Comparison of ENCODE assay signal across 1 cellular context in the genomic region with DNA sequence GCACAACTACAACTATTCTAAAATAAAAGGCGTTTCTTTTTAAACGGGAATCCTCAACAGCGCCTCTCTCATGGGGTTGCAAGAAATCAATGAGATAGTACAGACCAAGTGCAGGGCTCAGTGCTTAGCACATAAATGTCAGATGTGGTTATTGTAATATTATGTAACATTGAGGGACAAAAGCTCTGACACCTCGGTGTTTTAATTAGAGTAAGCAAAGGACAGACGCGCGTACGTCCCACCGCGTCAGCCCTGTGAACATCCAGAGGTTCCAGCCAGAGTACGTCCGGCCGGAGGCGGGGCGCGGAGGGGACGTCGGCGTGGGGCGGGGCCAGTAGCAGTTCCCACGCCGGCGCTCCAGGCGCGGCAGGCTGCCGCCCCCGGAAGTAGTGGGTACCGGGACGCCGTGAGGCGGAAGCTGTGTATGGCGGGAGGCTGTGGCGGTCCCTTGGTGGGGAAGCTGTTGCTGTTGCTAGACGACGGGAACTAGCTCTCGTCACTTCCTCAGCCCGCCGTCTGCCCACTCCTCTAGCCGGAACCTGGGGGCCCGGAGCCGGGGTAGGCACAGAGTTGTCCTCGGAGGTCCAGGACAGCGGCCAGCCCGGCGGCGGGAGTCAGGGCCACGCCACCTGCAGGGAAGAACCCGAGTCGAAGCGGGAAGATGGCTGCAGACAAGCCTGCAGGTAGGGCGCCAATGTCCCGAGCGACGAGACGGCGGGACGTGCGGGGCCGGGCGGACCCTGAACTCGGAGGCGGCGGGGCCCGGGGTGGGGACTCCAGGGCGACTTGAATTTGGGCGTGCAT.
A peak's percentile ranks its signal among the peaks of the same experiment; 100 is the strongest.
TF ChIP-seq lines count a peak whose summit lies in the region.

Gene CNOT10, plus strand, starts transcription at position 389 of the 804 bp plus-strand sequence. Its CDS starts 273 bp downstream, at position 662.

TF ChIP-seq in GM12878, 131 proteins besides CTCF, POLR2A, EP300 and RAD21 (continued from another document and continues in another):
- TF ChIP-seq, protein P1, sequence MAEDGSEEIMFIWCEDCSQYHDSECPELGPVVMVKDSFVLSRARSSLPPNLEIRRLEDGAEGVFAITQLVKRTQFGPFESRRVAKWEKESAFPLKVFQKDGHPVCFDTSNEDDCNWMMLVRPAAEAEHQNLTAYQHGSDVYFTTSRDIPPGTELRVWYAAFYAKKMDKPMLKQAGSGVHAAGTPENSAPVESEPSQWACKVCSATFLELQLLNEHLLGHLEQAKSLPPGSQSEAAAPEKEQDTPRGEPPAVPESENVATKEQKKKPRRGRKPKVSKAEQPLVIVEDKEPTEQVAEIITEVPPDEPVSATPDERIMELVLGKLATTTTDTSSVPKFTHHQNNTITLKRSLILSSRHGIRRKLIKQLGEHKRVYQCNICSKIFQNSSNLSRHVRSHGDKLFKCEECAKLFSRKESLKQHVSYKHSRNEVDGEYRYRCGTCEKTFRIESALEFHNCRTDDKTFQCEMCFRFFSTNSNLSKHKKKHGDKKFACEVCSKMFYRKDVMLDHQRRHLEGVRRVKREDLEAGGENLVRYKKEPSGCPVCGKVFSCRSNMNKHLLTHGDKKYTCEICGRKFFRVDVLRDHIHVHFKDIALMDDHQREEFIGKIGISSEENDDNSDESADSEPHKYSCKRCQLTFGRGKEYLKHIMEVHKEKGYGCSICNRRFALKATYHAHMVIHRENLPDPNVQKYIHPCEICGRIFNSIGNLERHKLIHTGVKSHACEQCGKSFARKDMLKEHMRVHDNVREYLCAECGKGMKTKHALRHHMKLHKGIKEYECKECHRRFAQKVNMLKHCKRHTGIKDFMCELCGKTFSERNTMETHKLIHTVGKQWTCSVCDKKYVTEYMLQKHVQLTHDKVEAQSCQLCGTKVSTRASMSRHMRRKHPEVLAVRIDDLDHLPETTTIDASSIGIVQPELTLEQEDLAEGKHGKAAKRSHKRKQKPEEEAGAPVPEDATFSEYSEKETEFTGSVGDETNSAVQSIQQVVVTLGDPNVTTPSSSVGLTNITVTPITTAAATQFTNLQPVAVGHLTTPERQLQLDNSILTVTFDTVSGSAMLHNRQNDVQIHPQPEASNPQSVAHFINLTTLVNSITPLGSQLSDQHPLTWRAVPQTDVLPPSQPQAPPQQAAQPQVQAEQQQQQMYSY (CRISPR knock-in tag; IDR thresholded peaks at IDR 0.05): no peak
- peak; percentile 97 for TF ChIP-seq JUND (IDR thresholded peaks at IDR 0.05; ENCODE audit: low read depth, low read length)
- no peak for TF ChIP-seq TCF7 (IDR thresholded peaks at IDR 0.05; ENCODE audit: borderline replicate concordance)
- no peak for TF ChIP-seq MEF2A (IDR thresholded peaks at IDR 0.05; ENCODE audit: insufficient read depth, low read depth, low read length)
- TF ChIP-seq EZH2 (IDR thresholded peaks at IDR 0.05; ENCODE audit: borderline replicate concordance, control insufficient read depth, low read depth, low read length): no peak
- no peak for TF ChIP-seq HDAC2 (IDR thresholded peaks at IDR 0.05)
- TF ChIP-seq BRCA1 (IDR thresholded peaks at IDR 0.05; ENCODE audit: low read depth, low read length): no peak
- TF ChIP-seq, protein P2, sequence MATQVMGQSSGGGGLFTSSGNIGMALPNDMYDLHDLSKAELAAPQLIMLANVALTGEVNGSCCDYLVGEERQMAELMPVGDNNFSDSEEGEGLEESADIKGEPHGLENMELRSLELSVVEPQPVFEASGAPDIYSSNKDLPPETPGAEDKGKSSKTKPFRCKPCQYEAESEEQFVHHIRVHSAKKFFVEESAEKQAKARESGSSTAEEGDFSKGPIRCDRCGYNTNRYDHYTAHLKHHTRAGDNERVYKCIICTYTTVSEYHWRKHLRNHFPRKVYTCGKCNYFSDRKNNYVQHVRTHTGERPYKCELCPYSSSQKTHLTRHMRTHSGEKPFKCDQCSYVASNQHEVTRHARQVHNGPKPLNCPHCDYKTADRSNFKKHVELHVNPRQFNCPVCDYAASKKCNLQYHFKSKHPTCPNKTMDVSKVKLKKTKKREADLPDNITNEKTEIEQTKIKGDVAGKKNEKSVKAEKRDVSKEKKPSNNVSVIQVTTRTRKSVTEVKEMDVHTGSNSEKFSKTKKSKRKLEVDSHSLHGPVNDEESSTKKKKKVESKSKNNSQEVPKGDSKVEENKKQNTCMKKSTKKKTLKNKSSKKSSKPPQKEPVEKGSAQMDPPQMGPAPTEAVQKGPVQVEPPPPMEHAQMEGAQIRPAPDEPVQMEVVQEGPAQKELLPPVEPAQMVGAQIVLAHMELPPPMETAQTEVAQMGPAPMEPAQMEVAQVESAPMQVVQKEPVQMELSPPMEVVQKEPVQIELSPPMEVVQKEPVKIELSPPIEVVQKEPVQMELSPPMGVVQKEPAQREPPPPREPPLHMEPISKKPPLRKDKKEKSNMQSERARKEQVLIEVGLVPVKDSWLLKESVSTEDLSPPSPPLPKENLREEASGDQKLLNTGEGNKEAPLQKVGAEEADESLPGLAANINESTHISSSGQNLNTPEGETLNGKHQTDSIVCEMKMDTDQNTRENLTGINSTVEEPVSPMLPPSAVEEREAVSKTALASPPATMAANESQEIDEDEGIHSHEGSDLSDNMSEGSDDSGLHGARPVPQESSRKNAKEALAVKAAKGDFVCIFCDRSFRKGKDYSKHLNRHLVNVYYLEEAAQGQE (IDR thresholded peaks at IDR 0.05; ENCODE audit: low read depth, low read length): no peak
- peak in 1 of 2 experiments; percentile 77; a peak in 2 of 3 replicates for TF ChIP-seq EGR1 (IDR thresholded peaks at IDR 0.05; ENCODE audit: borderline replicate concordance in 1 of 2, low read depth in 2 of 2, low read length in 2 of 2)
- peak; percentile 16; the same call in 1 of the 2 replicates for TF ChIP-seq TBL1XR1 (IDR thresholded peaks at IDR 0.05; ENCODE audit: low read depth, low read length)
- peak; percentile 57 for TF ChIP-seq RUNX3 (IDR thresholded peaks at IDR 0.05; ENCODE audit: low read length)
- TF ChIP-seq SUPT20H (IDR thresholded peaks at IDR 0.05; ENCODE audit: borderline replicate concordance, control insufficient read depth, low read depth, low read length): no peak
- peak; percentile 81; the same call in 1 of the 2 replicates for TF ChIP-seq SMARCA5 (IDR thresholded peaks at IDR 0.05)
- TF ChIP-seq ATF7 (IDR thresholded peaks at IDR 0.05; ENCODE audit: low read depth): peak; percentile 99
- no peak for TF ChIP-seq NFIC (IDR thresholded peaks at IDR 0.05; ENCODE audit: low read depth, low read length)
- TF ChIP-seq RELA (IDR thresholded peaks at IDR 0.05; ENCODE audit: borderline replicate concordance, partially characterized antibody): peak; percentile 23
- TF ChIP-seq HDGF (IDR thresholded peaks at IDR 0.05): 0 out of 2 replicates have a peak, but pooled peaks have one; percentile 51
- peak; percentile 86; the same call in 1 of the 2 replicates for TF ChIP-seq RB1 (IDR thresholded peaks at IDR 0.05; ENCODE audit: borderline replicate concordance)
- TF ChIP-seq, protein P3, sequence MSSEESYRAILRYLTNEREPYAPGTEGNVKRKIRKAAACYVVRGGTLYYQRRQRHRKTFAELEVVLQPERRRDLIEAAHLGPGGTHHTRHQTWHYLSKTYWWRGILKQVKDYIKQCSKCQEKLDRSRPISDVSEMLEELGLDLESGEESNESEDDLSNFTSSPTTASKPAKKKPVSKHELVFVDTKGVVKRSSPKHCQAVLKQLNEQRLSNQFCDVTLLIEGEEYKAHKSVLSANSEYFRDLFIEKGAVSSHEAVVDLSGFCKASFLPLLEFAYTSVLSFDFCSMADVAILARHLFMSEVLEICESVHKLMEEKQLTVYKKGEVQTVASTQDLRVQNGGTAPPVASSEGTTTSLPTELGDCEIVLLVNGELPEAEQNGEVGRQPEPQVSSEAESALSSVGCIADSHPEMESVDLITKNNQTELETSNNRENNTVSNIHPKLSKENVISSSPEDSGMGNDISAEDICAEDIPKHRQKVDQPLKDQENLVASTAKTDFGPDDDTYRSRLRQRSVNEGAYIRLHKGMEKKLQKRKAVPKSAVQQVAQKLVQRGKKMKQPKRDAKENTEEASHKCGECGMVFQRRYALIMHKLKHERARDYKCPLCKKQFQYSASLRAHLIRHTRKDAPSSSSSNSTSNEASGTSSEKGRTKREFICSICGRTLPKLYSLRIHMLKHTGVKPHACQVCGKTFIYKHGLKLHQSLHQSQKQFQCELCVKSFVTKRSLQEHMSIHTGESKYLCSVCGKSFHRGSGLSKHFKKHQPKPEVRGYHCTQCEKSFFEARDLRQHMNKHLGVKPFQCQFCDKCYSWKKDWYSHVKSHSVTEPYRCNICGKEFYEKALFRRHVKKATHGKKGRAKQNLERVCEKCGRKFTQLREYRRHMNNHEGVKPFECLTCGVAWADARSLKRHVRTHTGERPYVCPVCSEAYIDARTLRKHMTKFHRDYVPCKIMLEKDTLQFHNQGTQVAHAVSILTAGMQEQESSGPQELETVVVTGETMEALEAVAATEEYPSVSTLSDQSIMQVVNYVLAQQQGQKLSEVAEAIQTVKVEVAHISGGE (CRISPR knock-in tag; IDR thresholded peaks at IDR 0.05): peak; percentile 51
- TF ChIP-seq IRF5 (IDR thresholded peaks at IDR 0.05; ENCODE audit: borderline replicate concordance): no peak
- peak; percentile 31; the same call in 1 of the 2 replicates for TF ChIP-seq TAF1 (IDR thresholded peaks at IDR 0.05; ENCODE audit: borderline replicate concordance, low read depth, low read length)
- TF ChIP-seq HDAC6 (IDR thresholded peaks at IDR 0.05; ENCODE audit: unreplicated experiment): no peak
- TF ChIP-seq, protein P4, sequence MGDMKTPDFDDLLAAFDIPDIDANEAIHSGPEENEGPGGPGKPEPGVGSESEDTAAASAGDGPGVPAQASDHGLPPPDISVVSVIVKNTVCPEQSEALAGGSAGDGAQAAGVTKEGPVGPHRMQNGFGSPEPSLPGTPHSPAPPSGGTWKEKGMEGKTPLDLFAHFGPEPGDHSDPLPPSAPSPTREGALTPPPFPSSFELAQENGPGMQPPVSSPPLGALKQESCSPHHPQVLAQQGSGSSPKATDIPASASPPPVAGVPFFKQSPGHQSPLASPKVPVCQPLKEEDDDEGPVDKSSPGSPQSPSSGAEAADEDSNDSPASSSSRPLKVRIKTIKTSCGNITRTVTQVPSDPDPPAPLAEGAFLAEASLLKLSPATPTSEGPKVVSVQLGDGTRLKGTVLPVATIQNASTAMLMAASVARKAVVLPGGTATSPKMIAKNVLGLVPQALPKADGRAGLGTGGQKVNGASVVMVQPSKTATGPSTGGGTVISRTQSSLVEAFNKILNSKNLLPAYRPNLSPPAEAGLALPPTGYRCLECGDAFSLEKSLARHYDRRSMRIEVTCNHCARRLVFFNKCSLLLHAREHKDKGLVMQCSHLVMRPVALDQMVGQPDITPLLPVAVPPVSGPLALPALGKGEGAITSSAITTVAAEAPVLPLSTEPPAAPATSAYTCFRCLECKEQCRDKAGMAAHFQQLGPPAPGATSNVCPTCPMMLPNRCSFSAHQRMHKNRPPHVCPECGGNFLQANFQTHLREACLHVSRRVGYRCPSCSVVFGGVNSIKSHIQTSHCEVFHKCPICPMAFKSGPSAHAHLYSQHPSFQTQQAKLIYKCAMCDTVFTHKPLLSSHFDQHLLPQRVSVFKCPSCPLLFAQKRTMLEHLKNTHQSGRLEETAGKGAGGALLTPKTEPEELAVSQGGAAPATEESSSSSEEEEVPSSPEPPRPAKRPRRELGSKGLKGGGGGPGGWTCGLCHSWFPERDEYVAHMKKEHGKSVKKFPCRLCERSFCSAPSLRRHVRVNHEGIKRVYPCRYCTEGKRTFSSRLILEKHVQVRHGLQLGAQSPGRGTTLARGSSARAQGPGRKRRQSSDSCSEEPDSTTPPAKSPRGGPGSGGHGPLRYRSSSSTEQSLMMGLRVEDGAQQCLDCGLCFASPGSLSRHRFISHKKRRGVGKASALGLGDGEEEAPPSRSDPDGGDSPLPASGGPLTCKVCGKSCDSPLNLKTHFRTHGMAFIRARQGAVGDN (IDR thresholded peaks at IDR 0.05): peak; percentile 24; the same call in 1 of the 2 replicates
- no peak for TF ChIP-seq SREBF2 (IDR thresholded peaks at IDR 0.05; ENCODE audit: low read length)
- TF ChIP-seq FOXK2 (IDR thresholded peaks at IDR 0.05): peak; percentile 97
- TF ChIP-seq KDM1A (IDR thresholded peaks at IDR 0.05; ENCODE audit: borderline replicate concordance): no peak
- TF ChIP-seq E4F1 (IDR thresholded peaks at IDR 0.05; ENCODE audit: borderline replicate concordance, partially characterized antibody): peak; percentile 74
- TF ChIP-seq SIX5 (IDR thresholded peaks at IDR 0.05; ENCODE audit: low read depth, low read length, severe bottlenecking): no peak
